In genomic region chr7:92221766-92222165, GRCh38 we compare ENCODE assay signal across 21 cellular contexts. TPM values are rescaled to one million over a fixed set of nuclear protein-coding genes. Genes with fewer than 3 reads are reported as not detected.
DNase-seq lines count a peak whose midpoint lies in the region; ATAC-seq, FAIRE-seq and TF ChIP-seq lines count a peak whose summit lies in the region.
"Had no signal": no experiment of that assay in that cellular context is flagged by ENCODE, and none has a peak within 500 bp of the region (broad histone marks: within the 10 kb centered on the region; RNA-seq: fewer than 3 reads in every experiment).

No MANE protein-coding gene starts in this region.

- FAIRE-seq in HepG2 (lab: Jason Lieb, UNC) = no peak
- FAIRE-seq: H54 had no signal

- H3K4me3 ChIP-seq in HepG2 (replicated peaks in 1 of 3; ENCODE audit: insufficient read depth in 1 of 3, low read depth in 2 of 3, low read length in 3 of 3) (no peak overlapping the region), right lobe of liver (no peak overlapping the region), epithelial cell of esophagus (ENCODE audit: low read length) (no peak overlapping the region), smooth muscle cell (no peak overlapping the region)
- H3K4me3 ChIP-seq: GM23338 had no signal

- no peak for TF ChIP-seq POLR2A in HepG2 (IDR thresholded peaks at IDR 0.05; ENCODE audit: insufficient read depth in 1 of 2, low read depth in 2 of 2, low read length in 2 of 2)
- TF ChIP-seq POLR2A in right lobe of liver (IDR thresholded peaks at IDR 0.05) = no peak

- no peaks in the 10 kb centered on the region for H3K79me2 ChIP-seq in HepG2 (ENCODE audit: insufficient read depth, low read length)
- no peaks in the 10 kb centered on the region for H3K79me2 ChIP-seq in smooth muscle cell (ENCODE audit: low read depth)

- POLR2A ChIA-PET in HepG2 (lab: Yijun Ruan, JAX) = no interaction called here

- TF ChIP-seq RAD21 in HepG2 (CRISPR knock-in tag; IDR thresholded peaks at IDR 0.05) = no peak

- H3K4me1 ChIP-seq in HepG2 (ENCODE audit: insufficient read depth, low read length) (no peaks in the 10 kb centered on the region), right lobe of liver (no peaks in the 10 kb centered on the region), smooth muscle cell (ENCODE audit: low read depth) (no peaks in the 10 kb centered on the region)
- H3K4me1 ChIP-seq: BE2C had no signal

- no peaks in the 10 kb centered on the region for H3F3A ChIP-seq in smooth muscle cell (ENCODE audit: low read depth)

- no peaks in the 10 kb centered on the region for H3K27me3 ChIP-seq in HepG2 (ENCODE audit: control insufficient read depth in 1 of 2, insufficient read depth in 2 of 2, low read length in 2 of 2)
- H3K27me3 ChIP-seq in right lobe of liver = no peaks in the 10 kb centered on the region
- no peaks in the 10 kb centered on the region for H3K27me3 ChIP-seq in smooth muscle cell (ENCODE audit: low read depth)
- H3K27me3 ChIP-seq: BE2C had no signal

- no peaks in the 10 kb centered on the region for H3K9me3 Mint-ChIP-seq in activated naive CD8-positive, alpha-beta T cell treated with anti-CD3 and anti-CD28 coated beads, Interleukin-2, amount 50 U/mL, for 24 hours
- no peaks in the 10 kb centered on the region for H3K9me3 Mint-ChIP-seq in chondrocyte (ENCODE audit: low read depth)
- H3K9me3 Mint-ChIP-seq: CD4-positive, CD25-positive, alpha-beta regulatory T cell; CD8-positive, alpha-beta memory T cell; GM23338 had no signal

- in situ Hi-C loops in HepG2 (cut with HindIII; ENCODE audit: extremely low pct_ligation_motif_present, low pct_unique_long_range_greater_than_20kb) = no loop called here

- H3K4me2 ChIP-seq in HepG2 (ENCODE audit: low read depth, low read length) = no peak overlapping the region
- H3K4me2 ChIP-seq in smooth muscle cell = no peak overlapping the region
- H3K4me2 ChIP-seq: GM23338 had no signal

- TF ChIP-seq EP300 in HepG2 (IDR thresholded peaks at IDR 0.05; ENCODE audit: low read depth in 2 of 2, low read length in 2 of 2) = no peak
- no peak for TF ChIP-seq EP300 in HepG2 (CRISPR knock-in tag; IDR thresholded peaks at IDR 0.05; ENCODE audit: borderline replicate concordance)

- H2AFZ ChIP-seq in HepG2 (ENCODE audit: low read length) = no peak overlapping the region
- H2AFZ ChIP-seq in smooth muscle cell (ENCODE audit: low read depth) = no peak overlapping the region
- H2AFZ ChIP-seq: GM23338 had no signal

- H3K27ac ChIP-seq in HepG2 (ENCODE audit: extremely low read length, insufficient read depth, low read length) = no peak overlapping the region
- no peak overlapping the region for H3K27ac ChIP-seq in right lobe of liver
- H3K27ac ChIP-seq in smooth muscle cell (ENCODE audit: low read depth) = peak overlapping the region; percentile 26
- H3K27ac ChIP-seq: HL-60 had no signal

- peaks cover 45% of the 10 kb centered on the region for H3K36me3 Mint-ChIP-seq in activated naive CD8-positive, alpha-beta T cell treated with anti-CD3 and anti-CD28 coated beads, Interleukin-2, amount 50 U/mL, for 24 hours (ENCODE audit: low read depth)
- H3K36me3 Mint-ChIP-seq in chondrocyte (ENCODE audit: low read depth) = peaks cover 42% of the 10 kb centered on the region

- BruUV-seq in HepG2 (replicated peaks; lab: Mats Ljungman, UMichigan) = no TSS peak

- H3K4me1 Mint-ChIP-seq in activated naive CD8-positive, alpha-beta T cell treated with anti-CD3 and anti-CD28 coated beads, Interleukin-2, amount 50 U/mL, for 24 hours = peaks cover 3% of the 10 kb centered on the region
- no peaks in the 10 kb centered on the region for H3K4me1 Mint-ChIP-seq in chondrocyte (ENCODE audit: low read depth)
- H3K4me1 Mint-ChIP-seq: GM23338 had no signal

- no peak overlapping the region for H3K4me3 Mint-ChIP-seq in activated naive CD8-positive, alpha-beta T cell treated with anti-CD3 and anti-CD28 coated beads, Interleukin-2, amount 50 U/mL, for 24 hours
- H3K4me3 Mint-ChIP-seq in chondrocyte (ENCODE audit: unreplicated experiment) = no peak overlapping the region
- H3K4me3 Mint-ChIP-seq: CD8-positive, alpha-beta memory T cell; GM23338 had no signal

- H3K9ac ChIP-seq in HepG2 (ENCODE audit: insufficient read depth, low read depth, low read length) (no peak overlapping the region), smooth muscle cell (ENCODE audit: low read depth) (no peak overlapping the region)

- CTCF ChIA-PET in HepG2 (lab: Yijun Ruan, JAX; ENCODE audit: low intra/inter-chr PET ratio, low total read pairs) = no interaction called here

- 97% methylated on average over 3 of the region's 3 CpGs for WGBS in HepG2 (ENCODE audit: low lambda C conversion rate)
- WGBS in right lobe of liver (ENCODE audit: insufficient coverage, low coverage, low lambda C conversion rate, missing lambda C conversion rate) = 92% methylated on average over 3 of the region's 3 CpGs
- 94% methylated on average over 3 of the region's 3 CpGs for WGBS in smooth muscle cell (ENCODE audit: low lambda C conversion rate)

- no peaks in the 10 kb centered on the region for H4K20me1 ChIP-seq in HepG2 (ENCODE audit: insufficient read depth, low read length)
- H4K20me1 ChIP-seq in smooth muscle cell (ENCODE audit: low read depth) = no peaks in the 10 kb centered on the region

- H3K27me3 Mint-ChIP-seq in activated naive CD8-positive, alpha-beta T cell treated with anti-CD3 and anti-CD28 coated beads, Interleukin-2, amount 50 U/mL, for 24 hours = no peaks in the 10 kb centered on the region
- H3K27me3 Mint-ChIP-seq in chondrocyte (ENCODE audit: low read depth) = no peaks in the 10 kb centered on the region
- H3K27me3 Mint-ChIP-seq: CD4-positive, CD25-positive, alpha-beta regulatory T cell; CD8-positive, alpha-beta memory T cell had no signal

- H3K36me3 ChIP-seq in HepG2 (replicated peaks in 1 of 2; ENCODE audit: control insufficient read depth in 1 of 2, insufficient read depth in 2 of 2, low read length in 2 of 2) (peaks cover 8 to 58% of the 10 kb centered on the region in 2 experiments), right lobe of liver (peaks cover 0 to 87% (median 27%) of the 10 kb centered on the region in 4 donors), smooth muscle cell (ENCODE audit: low read depth) (peaks cover 42% of the 10 kb centered on the region)

- intact Hi-C loops in HepG2 (cut with micrococcal nuclease; ENCODE audit: unreplicated experiment) = no loop called here
- intact Hi-C loops in right lobe of liver (cut with DNase I) = no loop called here

- no peak for ATAC-seq in HepG2
- ATAC-seq in right lobe of liver = no peak
- ATAC-seq in activated naive CD8-positive, alpha-beta T cell treated with anti-CD3 and anti-CD28 coated beads, Interleukin-2, amount 50 U/mL, for 24 hours = no peak
- ATAC-seq: GM23338 had no signal

- no peak for TF ChIP-seq CTCF in HepG2 (CRISPR knock-in tag; IDR thresholded peaks at IDR 0.05)
- no peak for TF ChIP-seq CTCF in right lobe of liver (IDR thresholded peaks at IDR 0.05)
- TF ChIP-seq CTCF in epithelial cell of esophagus (IDR thresholded peaks at IDR 0.05; ENCODE audit: insufficient read depth, low read depth, low read length, missing control alignments) = no peak
- no peak for TF ChIP-seq CTCF in smooth muscle cell (IDR thresholded peaks at IDR 0.05; ENCODE audit: borderline replicate concordance, insufficient read depth, poor library complexity, severe bottlenecking)
- TF ChIP-seq CTCF in chondrocyte (IDR thresholded peaks at IDR 0.05) = no peak

- H3K9me3 ChIP-seq in HepG2 (ENCODE audit: low read length) (no peaks in the 10 kb centered on the region), right lobe of liver (no peaks in the 10 kb centered on the region), smooth muscle cell (replicated peaks; ENCODE audit: low read depth) (no peaks in the 10 kb centered on the region)
- H3K9me3 ChIP-seq: BE2C had no signal

- H3K27ac Mint-ChIP-seq in activated naive CD8-positive, alpha-beta T cell treated with anti-CD3 and anti-CD28 coated beads, Interleukin-2, amount 50 U/mL, for 24 hours = no peak overlapping the region
- H3K27ac Mint-ChIP-seq in chondrocyte (ENCODE audit: unreplicated experiment) = no peak overlapping the region
- H3K27ac Mint-ChIP-seq: CD4-positive, CD25-positive, alpha-beta regulatory T cell; CD8-positive, alpha-beta memory T cell; GM23338 had no signal

- DNase-seq in HepG2 (ENCODE audit: low spot score) = no peak
- DNase-seq in right lobe of liver = no peak
- peak; percentile 79 for DNase-seq in epithelial cell of esophagus (ENCODE audit: low read depth)
- DNase-seq in smooth muscle cell (lab: John Stamatoyannopoulos, UW; ENCODE audit: unreplicated experiment) = no peak
- no peak for DNase-seq in activated naive CD8-positive, alpha-beta T cell treated with anti-CD3 and anti-CD28 coated beads, Interleukin-2, amount 50 U/mL, for 24 hours
- no peak for DNase-seq in chondrocyte (ENCODE audit: low spot score)
- DNase-seq: ACHN; BE2C; C1 segment of cervical spinal cord; CD4-positive, CD25-positive, alpha-beta regulatory T cell; CD8-positive, alpha-beta memory T cell; COR-L47; DMS 273 treated with DMSO at 0.1 percent for 48 hours; DMS79; GDM1; HCEC 1CT; IMR-90 had no signal

RNA-seq across cellular contexts. Expression of gene KRIT1, which starts 23.9 kb away (rescaled TPM):
- total RNA-seq in HepG2 (2016; rRNA removed; fragmentation: Illumina TruSeq; extraction: Trizol) (29.4 and 31.2 TPM in 2 replicates), right lobe of liver (10 to 100 TPM; 15.9 to 32.3 (median 22.6) TPM), smooth muscle cell (34.4 and 64.0 TPM in 2 replicates), chondrocyte (28.0 to 32.6 TPM (median 29.7 TPM) in 3 replicates)
- 9.3 and 10.7 TPM in 2 replicates for total RNA-seq in HepG2 (2016; cell fraction: cytosol; rRNA removed; fragmentation: Illumina TruSeq; extraction: Trizol; ENCODE audit: low read depth)
- total RNA-seq in HepG2 (2016; cell fraction: insoluble cytoplasmic fraction; rRNA removed; fragmentation: Illumina TruSeq; extraction: Trizol) = 32.5 and 32.9 TPM in 2 replicates
- total RNA-seq in HepG2 (2016; cell fraction: membrane; rRNA removed; fragmentation: Illumina TruSeq; extraction: Trizol) = 16.8 and 17.7 TPM in 2 replicates
- 34.8 and 48.4 TPM in 2 replicates for total RNA-seq in HepG2 (2016; cell fraction: nucleus; rRNA removed; fragmentation: Illumina TruSeq; extraction: Trizol)
- polyA plus RNA-seq in HepG2 (2011; rRNA removed) (23.4 and 37.7 TPM in 2 replicates), smooth muscle cell (14.9 and 22.0 TPM in 2 replicates)
- 9.9 and 15.5 TPM in 2 replicates for polyA plus RNA-seq in HepG2 (2011; cell fraction: cytosol; rRNA removed)
- 33.6 and 34.0 TPM in 2 replicates for polyA plus RNA-seq in HepG2 (2011; cell fraction: nucleus; rRNA removed)
- polyA plus RNA-seq in HepG2 (2012) = 14.7 and 18.8 TPM in 2 replicates
- polyA plus RNA-seq in HepG2 (2016; cell fraction: cytosol; fragmentation: Illumina TruSeq; extraction: Trizol; ENCODE audit: low read depth) = 1.3 TPM in 2 replicates
- polyA plus RNA-seq in HepG2 (2016; cell fraction: insoluble cytoplasmic fraction; fragmentation: Illumina TruSeq; extraction: Trizol; ENCODE audit: low read depth) = 22.8 and 25.0 TPM in 2 replicates
- 5.0 and 5.4 TPM in 2 replicates for polyA plus RNA-seq in HepG2 (2016; cell fraction: membrane; fragmentation: Illumina TruSeq; extraction: Trizol; ENCODE audit: low read depth)
- 45.3 and 51.0 TPM in 2 replicates for polyA plus RNA-seq in HepG2 (2016; cell fraction: nucleus; fragmentation: Illumina TruSeq; extraction: Trizol; ENCODE audit: insufficient read depth, low read depth)
- polyA minus RNA-seq in HepG2 (2011; rRNA and poly(A)+ RNA removed; ENCODE audit: low replicate concordance) = 63.6 and 109 TPM in 2 replicates
- polyA minus RNA-seq in HepG2 (2011; cell fraction: cytosol; rRNA and poly(A)+ RNA removed) = 9.4 and 13.5 TPM in 2 replicates
- polyA minus RNA-seq in HepG2 (2011; cell fraction: nucleus; rRNA and poly(A)+ RNA removed) = 99.1 and 114 TPM in 2 replicates

RNA-seq across cellular contexts. Expression of gene ANKIB1, which starts 24.0 kb away (rescaled TPM):
- total RNA-seq in HepG2 (2016; rRNA removed; fragmentation: Illumina TruSeq; extraction: Trizol) = 26.6 and 29.6 TPM in 2 replicates
- total RNA-seq in HepG2 (2016; cell fraction: cytosol; rRNA removed; fragmentation: Illumina TruSeq; extraction: Trizol; ENCODE audit: low read depth) = 130 and 133 TPM in 2 replicates
- 28.0 and 29.0 TPM in 2 replicates for total RNA-seq in HepG2 (2016; cell fraction: insoluble cytoplasmic fraction; rRNA removed; fragmentation: Illumina TruSeq; extraction: Trizol)
- total RNA-seq in HepG2 (2016; cell fraction: membrane; rRNA removed; fragmentation: Illumina TruSeq; extraction: Trizol) = 50.5 and 64.6 TPM in 2 replicates
- 30.0 and 30.8 TPM in 2 replicates for total RNA-seq in HepG2 (2016; cell fraction: nucleus; rRNA removed; fragmentation: Illumina TruSeq; extraction: Trizol)
- polyA plus RNA-seq in HepG2 (2011; rRNA removed) = 24.8 and 28.7 TPM in 2 replicates
- 11.0 and 16.4 TPM in 2 replicates for polyA plus RNA-seq in HepG2 (2011; cell fraction: cytosol; rRNA removed)
- polyA plus RNA-seq in HepG2 (2011; cell fraction: nucleus; rRNA removed) = 33.1 and 34.3 TPM in 2 replicates
- 14.4 and 16.4 TPM in 2 replicates for polyA plus RNA-seq in HepG2 (2012)
- polyA plus RNA-seq in HepG2 (2016; cell fraction: cytosol; fragmentation: Illumina TruSeq; extraction: Trizol; ENCODE audit: low read depth) = 0.88 and 1.3 TPM in 2 replicates
- polyA plus RNA-seq in HepG2 (2016; cell fraction: insoluble cytoplasmic fraction; fragmentation: Illumina TruSeq; extraction: Trizol; ENCODE audit: low read depth) = 17.6 and 18.3 TPM in 2 replicates
- 5.8 and 6.9 TPM in 2 replicates for polyA plus RNA-seq in HepG2 (2016; cell fraction: membrane; fragmentation: Illumina TruSeq; extraction: Trizol; ENCODE audit: low read depth)
- polyA plus RNA-seq in HepG2 (2016; cell fraction: nucleus; fragmentation: Illumina TruSeq; extraction: Trizol; ENCODE audit: insufficient read depth, low read depth) = 35.0 and 37.6 TPM in 2 replicates
- polyA minus RNA-seq in HepG2 (2011; rRNA and poly(A)+ RNA removed; ENCODE audit: low replicate concordance) = 31.3 and 58.8 TPM in 2 replicates
- polyA minus RNA-seq in HepG2 (2011; cell fraction: cytosol; rRNA and poly(A)+ RNA removed) = 24.5 and 30.5 TPM in 2 replicates
- 62.4 and 73.8 TPM in 2 replicates for polyA minus RNA-seq in HepG2 (2011; cell fraction: nucleus; rRNA and poly(A)+ RNA removed)
- 10 to 100 TPM in 5 of 6 experiments, 1 to 10 TPM in 1; 9.3 to 20.8 (median 15.0) TPM for total RNA-seq in right lobe of liver
- total RNA-seq in smooth muscle cell = 57.4 and 62.4 TPM in 2 replicates
- 12.9 TPM in 2 replicates for polyA plus RNA-seq in smooth muscle cell
- 65.6 to 77.7 TPM (median 76.3 TPM) in 3 replicates for total RNA-seq in chondrocyte

RNA-seq across cellular contexts. Expression of gene LRRD1, which starts 42.8 kb away (rescaled TPM):
- total RNA-seq in HepG2 (2016; rRNA removed; fragmentation: Illumina TruSeq; extraction: Trizol) (not detected in 2 replicates), right lobe of liver (not detected), smooth muscle cell (0.09 TPM in 2 replicates), chondrocyte (0.22 to 0.41 TPM in 2 of 3 replicates, not detected in the other)
- not detected in 2 replicates for total RNA-seq in HepG2 (2016; cell fraction: cytosol; rRNA removed; fragmentation: Illumina TruSeq; extraction: Trizol; ENCODE audit: low read depth)
- 0.04 TPM in 1 of 2 replicates, not detected in the other for total RNA-seq in HepG2 (2016; cell fraction: insoluble cytoplasmic fraction; rRNA removed; fragmentation: Illumina TruSeq; extraction: Trizol)
- not detected in 2 replicates for total RNA-seq in HepG2 (2016; cell fraction: membrane; rRNA removed; fragmentation: Illumina TruSeq; extraction: Trizol)
- total RNA-seq in HepG2 (2016; cell fraction: nucleus; rRNA removed; fragmentation: Illumina TruSeq; extraction: Trizol) = not detected in 2 replicates
- polyA plus RNA-seq in HepG2 (2011; rRNA removed) (0.03 TPM in 1 of 2 replicates, not detected in the other), smooth muscle cell (not detected in 2 replicates)
- polyA plus RNA-seq in HepG2 (2011; cell fraction: cytosol; rRNA removed) = not detected in 2 replicates
- polyA plus RNA-seq in HepG2 (2011; cell fraction: nucleus; rRNA removed) = 0.13 TPM in 1 of 2 replicates, not detected in the other
- not detected in 2 replicates for polyA plus RNA-seq in HepG2 (2012)
- polyA plus RNA-seq in HepG2 (2016; cell fraction: cytosol; fragmentation: Illumina TruSeq; extraction: Trizol; ENCODE audit: low read depth) = not detected in 2 replicates
- polyA plus RNA-seq in HepG2 (2016; cell fraction: insoluble cytoplasmic fraction; fragmentation: Illumina TruSeq; extraction: Trizol; ENCODE audit: low read depth) = not detected in 2 replicates
- polyA plus RNA-seq in HepG2 (2016; cell fraction: membrane; fragmentation: Illumina TruSeq; extraction: Trizol; ENCODE audit: low read depth) = not detected in 2 replicates
- not detected in 2 replicates for polyA plus RNA-seq in HepG2 (2016; cell fraction: nucleus; fragmentation: Illumina TruSeq; extraction: Trizol; ENCODE audit: insufficient read depth, low read depth)
- 0.26 TPM in 1 of 2 replicates, not detected in the other for polyA minus RNA-seq in HepG2 (2011; rRNA and poly(A)+ RNA removed; ENCODE audit: low replicate concordance)
- polyA minus RNA-seq in HepG2 (2011; cell fraction: cytosol; rRNA and poly(A)+ RNA removed) = not detected in 2 replicates
- 0.13 and 0.25 TPM in 2 replicates for polyA minus RNA-seq in HepG2 (2011; cell fraction: nucleus; rRNA and poly(A)+ RNA removed)
- total RNA-seq: CD8-positive, alpha-beta memory T cell; GM23338; HT1080 had no signal
- polyA plus RNA-seq: CD8-positive, alpha-beta memory T cell had no signal
